1 cellular context compared by ENCODE assay signal in genomic region chr17:42548993-42549755, GRCh38.
A peak's percentile ranks its signal among the peaks of the same experiment; 100 is the strongest.
TF ChIP-seq lines count a peak whose summit lies in the region.

No MANE protein-coding gene starts in this region.

TF ChIP-seq in HepG2, 621 proteins besides CTCF, POLR2A, EP300 and RAD21:
- no peak for TF ChIP-seq THYN1 (CRISPR knock-in tag; IDR thresholded peaks at IDR 0.05; ENCODE audit: borderline replicate concordance, low read depth)
- no peak for TF ChIP-seq MXD1 (CRISPR knock-in tag; IDR thresholded peaks at IDR 0.05)
- peak; percentile 23; the same call in 1 of the 2 replicates for TF ChIP-seq POLR2G (IDR thresholded peaks at IDR 0.05; ENCODE audit: low read depth, low read length)
- no peak for TF ChIP-seq NFYC (CRISPR knock-in tag; IDR thresholded peaks at IDR 0.05)
- TF ChIP-seq ZNF629 (CRISPR knock-in tag; conservative IDR thresholded peaks at IDR 0.05), result peak; percentile 59; the same call in 1 of the 2 replicates
